25 cellular contexts compared by ENCODE assay signal in genomic region chr5:77376624-77377023, GRCh38.
"Had no signal": no experiment of that assay in that cellular context is flagged by ENCODE, and none has a peak within 500 bp of the region (broad histone marks: within the 10 kb centered on the region; RNA-seq: fewer than 3 reads in every experiment).

No MANE protein-coding gene starts in this region.

- H3K27me3 ChIP-seq: Peyer's patch, SJCRH30 had no signal

- H3K4me3 ChIP-seq: K562, PC-9, Peyer's patch, SJCRH30 had no signal

- FAIRE-seq: HTR-8/SVneo, K562 had no signal

- H3K4me2 ChIP-seq: KMS-11, PC-9 had no signal

- H2AFZ ChIP-seq: PC-9 had no signal

- ATAC-seq: K562, Right ventricle myocardium inferior, SK-N-SH treated with all-trans-retinoic acid at 6 μM for 48 hours had no signal

- H3K36me3 ChIP-seq: Peyer's patch, SJCRH30 had no signal

- DNase-seq: Kasumi-1; MM.1S; NCI-H1092 treated with DMSO at 0.1 percent for 48 hours; NCI-H1436; NCI-H187; NCI-H2029; NCI-H2081 treated with DMSO at 0.1 percent for 48 hours; NCI-H2171; NCI-H345; NCI-H446 treated with DMSO at 0.1 percent for 48 hours; NCI-H510A treated with DMSO at 0.1 percent for 48 hours; NCI-H526; NK-92 treated with Interleukin-12 subunit alpha and Interleukin-12 subunit beta, amount 100 ng/mL, for 24 hours; OCI-M1; PC-9; Peyer's patch; SHP77 treated with DMSO at 0.1 percent for 48 hours; SJCRH30; T-helper 1 cell had no signal

- H3K4me1 ChIP-seq: Peyer's patch, SJCRH30 had no signal

- H3K27ac ChIP-seq: HL-60, KMS-11, PC-9, Peyer's patch, SJCRH30 had no signal

- H3K9ac ChIP-seq: KMS-11 had no signal

- H3K9me3 ChIP-seq: Peyer's patch, SJCRH30 had no signal
